ENCODE assay signal across 10 cellular contexts in genomic region chr11:126485021-126485781, GRCh38.
DNase-seq lines count a peak whose midpoint lies in the region; ATAC-seq and TF ChIP-seq lines count a peak whose summit lies in the region.
"Had no signal": no experiment of that assay in that cellular context is flagged by ENCODE, and none has a peak within 500 bp of the region (broad histone marks: within the 10 kb centered on the region; RNA-seq: fewer than 3 reads in every experiment).

No MANE protein-coding gene starts in this region.

- in situ Hi-C loops in HAP-1 (cut with MboI; ENCODE audit: low sequenced_read_pairs) = no loop called here

- H3K36me3 ChIP-seq in osteoblast (ENCODE audit: insufficient read depth, low read length) (no peaks in the 10 kb centered on the region), Peyer's patch (no peaks in the 10 kb centered on the region), HAP-1 (replicated peaks) (no peaks in the 10 kb centered on the region)

- no peaks in the 10 kb centered on the region for H3K79me2 ChIP-seq in osteoblast (ENCODE audit: insufficient read depth, low read length)

- H2AFZ ChIP-seq in osteoblast (ENCODE audit: low read length) = peak overlapping the region; percentile 71

- no peaks in the 10 kb centered on the region for H4K20me1 ChIP-seq in osteoblast (ENCODE audit: insufficient read depth, low read length)

- DNase-seq in RPMI8226 = peak; percentile 51
- DNase-seq in osteoblast (ENCODE audit: insufficient read length, low spot score, missing footprints) = no peak
- DNase-seq in Peyer's patch = no peak
- no peak for DNase-seq in amygdala (lab: John Stamatoyannopoulos, UW)
- no peak for DNase-seq in HAP-1 (ENCODE audit: low spot score in 2 of 2)
- DNase-seq: naive B cell, T-helper 2 cell had no signal

- peak overlapping the region; percentile 47 for H3K27ac ChIP-seq in osteoblast (ENCODE audit: low read depth, low read length)
- no peak overlapping the region for H3K27ac ChIP-seq in Peyer's patch
- H3K27ac ChIP-seq: dorsolateral prefrontal cortex had no signal

- H3K9me3 ChIP-seq in osteoblast (ENCODE audit: low read depth, low read length) (no peaks in the 10 kb centered on the region), Peyer's patch (no peaks in the 10 kb centered on the region), HAP-1 (no peaks in the 10 kb centered on the region)

- H3K27me3 ChIP-seq in osteoblast (ENCODE audit: insufficient read depth, low read length) (no peaks in the 10 kb centered on the region), Peyer's patch (no peaks in the 10 kb centered on the region), HAP-1 (ENCODE audit: low read depth) (no peaks in the 10 kb centered on the region)
- H3K27me3 ChIP-seq: dorsolateral prefrontal cortex had no signal

- TF ChIP-seq POLR2A in GM18505 (IDR thresholded peaks at IDR 0.05; ENCODE audit: borderline replicate concordance, extremely low read depth, insufficient read depth, insufficient read length) (no peak), Peyer's patch (IDR thresholded peaks at IDR 0.05) (no peak)

- peaks cover 18% of the 10 kb centered on the region for H3K4me1 ChIP-seq in osteoblast (ENCODE audit: insufficient read depth, low read length)
- peaks cover 0 to 5% (median 0%) of the 10 kb centered on the region in 4 donors for H3K4me1 ChIP-seq in Peyer's patch
- H3K4me1 ChIP-seq in HAP-1 = peaks cover 8% of the 10 kb centered on the region

- H3K4me3 ChIP-seq in osteoblast (ENCODE audit: insufficient read depth, low read length) = no peak overlapping the region
- H3K4me3 ChIP-seq in Peyer's patch = no peak overlapping the region
- no peak overlapping the region for H3K4me3 ChIP-seq in HAP-1
- H3K4me3 ChIP-seq: dorsolateral prefrontal cortex had no signal

- ATAC-seq in GM18505 (IDR thresholded peaks at IDR 0.05; ENCODE audit: unreplicated experiment) (peak; percentile 75), HG02798 (IDR thresholded peaks at IDR 0.05; ENCODE audit: poor library complexity, unreplicated experiment) (peak; percentile 63)

- peak; percentile 28 for TF ChIP-seq CTCF in osteoblast (IDR thresholded peaks at IDR 0.05; ENCODE audit: extremely low read depth, low read depth, low read length)
- TF ChIP-seq CTCF in Peyer's patch (IDR thresholded peaks at IDR 0.05) = no peak

- no peak overlapping the region for H3K4me2 ChIP-seq in osteoblast (ENCODE audit: insufficient read depth, low read length)
